8 cellular contexts compared by ENCODE assay signal in genomic region chr16:25257956-25258855, GRCh38. TPM values are rescaled to one million over a fixed set of nuclear protein-coding genes. Genes with fewer than 3 reads are reported as not detected.
DNase-seq lines count a peak whose midpoint lies in the region; ATAC-seq and TF ChIP-seq lines count a peak whose summit lies in the region.

No MANE protein-coding gene starts in this region.

- peak; percentile 46 for ATAC-seq in GM21360 (IDR thresholded peaks at IDR 0.05; ENCODE audit: unreplicated experiment)

- H3K36me3 Mint-ChIP-seq in Caco-2 (ENCODE audit: insufficient read depth, unreplicated experiment) = peaks cover 29% of the 10 kb centered on the region

- no peak for TF ChIP-seq CTCF in Caco-2 (IDR thresholded peaks at IDR 0.05; ENCODE audit: insufficient read depth in 1 of 2, low read depth in 1 of 2, low read length in 1 of 2, severe bottlenecking in 1 of 2, unreplicated experiment in 1 of 2)

- POLR2A ChIA-PET in Caco-2 (lab: Charles Lee) = interaction anchor here (0.6 kb wide), 2 partner anchors 33 to 40 kb away, joined by 5 read pairs; no protein-coding TSS in a partner anchor

- H3K27me3 ChIP-seq in Caco-2 (replicated peaks; ENCODE audit: control insufficient read depth, insufficient read depth, low read length) = no peaks in the 10 kb centered on the region

- no peaks in the 10 kb centered on the region for H3K9me3 Mint-ChIP-seq in Caco-2 (ENCODE audit: unreplicated experiment)

- peaks cover 2% of the 10 kb centered on the region; the same call in 1 of the 2 replicates for H3K36me3 ChIP-seq in Caco-2 (ENCODE audit: control insufficient read depth, insufficient read depth, low read length)

- H3K9me3 ChIP-seq in Caco-2 = no peaks in the 10 kb centered on the region

- DNase-seq in Caco-2 (peak; percentile 90 to 94), HT-29 (ENCODE audit: low spot score) (peak; percentile 73), NOMO-1 (lab: John Stamatoyannopoulos, UW; ENCODE audit: unreplicated experiment in 2 of 2) (peak; percentile 75 to 78), epidermal melanocyte (ENCODE audit: insufficient read length, low spot score) (peak; percentile 46), mucosa of gallbladder (ENCODE audit: low spot score) (peak; percentile 68)
- DNase-seq in activated CD8-positive, alpha-beta memory T cell treated with anti-CD3 and anti-CD28 coated beads, Interleukin-2, amount 50 U/mL, for 24 hours (ENCODE audit: extremely low read depth) = peak; percentile 59
- peak; percentile 49 to 50 for DNase-seq in stimulated activated CD8-positive, alpha-beta memory T cell treated with anti-CD3 and anti-CD28 coated beads, Interleukin-4, amount 100 ng/mL, for 4 hours (ENCODE audit: low read depth in 2 of 2, low spot score in 1 of 2)

- peak overlapping the region; percentile 94 for H3K4me3 Mint-ChIP-seq in Caco-2 (ENCODE audit: unreplicated experiment)

- H3K4me1 Mint-ChIP-seq in Caco-2 (ENCODE audit: low read depth, unreplicated experiment) = peaks cover 12% of the 10 kb centered on the region

- BruUV-seq in Caco-2 (replicated peaks; lab: Mats Ljungman, UMichigan) = no TSS peak

- H3K27me3 Mint-ChIP-seq in Caco-2 (ENCODE audit: insufficient read depth, unreplicated experiment) = no peaks in the 10 kb centered on the region

- peaks cover 4% of the 10 kb centered on the region; the same call in 1 of the 2 replicates for H3K4me1 ChIP-seq in Caco-2

- peak overlapping the region; percentile 99 for H3K27ac Mint-ChIP-seq in Caco-2 (ENCODE audit: unreplicated experiment)

- CTCF ChIA-PET in Caco-2 (lab: Charles Lee) = interaction anchor here (1.2 kb wide), 1 partner anchor 18 kb away, joined by 3 read pairs; no protein-coding TSS in a partner anchor

- intact Hi-C loops in Caco-2 (cut with micrococcal nuclease; ENCODE audit: unreplicated experiment) = loop anchor here (2.0 kb wide), 1 partner anchor 25 kb away; no protein-coding TSS in a partner anchor

- peak overlapping the region; percentile 85 for H3K4me3 ChIP-seq in Caco-2 (ENCODE audit: low read depth, low read length)

RNA-seq across cellular contexts. Expression of gene ZKSCAN2, which starts 0.6 kb away (rescaled TPM):
- total RNA-seq in Caco-2 (2022) (10.5 and 11.1 TPM in 2 replicates), mucosa of gallbladder (3.5 TPM)
- 0.99 and 1.3 TPM in 2 replicates for total RNA-seq in HT-29 (2014; rRNA removed; shearing (Covaris generic))

RNA-seq across cellular contexts. Expression of gene AQP8, which starts 41.5 kb away (rescaled TPM):
- total RNA-seq in Caco-2 (2022) = not detected in 2 replicates
- not detected in 2 replicates for total RNA-seq in HT-29 (2014; rRNA removed; shearing (Covaris generic))
- not detected for total RNA-seq in mucosa of gallbladder

Comparison
In these comparisons a context has a peak if more than half of its experiments do, and no peak if none do; other contexts are left out.
1. Peak in every context shown above with its lines: DNase-seq, ATAC-seq and H3K4me3 ChIP-seq.